In genomic region chr1:247841796-247842195, GRCh38 we compare ENCODE assay signal across 36 cellular contexts. TPM values are rescaled to one million over a fixed set of nuclear protein-coding genes. Genes with fewer than 3 reads are reported as not detected.
"Had no signal": no experiment of that assay in that cellular context is flagged by ENCODE, and none has a peak within 500 bp of the region (broad histone marks: within the 10 kb centered on the region; RNA-seq: fewer than 3 reads in every experiment).

OR11L1 (minus strand) TSS chr1:247841896; CDS start chr1:247841896, 0 bp downstream.

- ATAC-seq: activated CD8-positive, alpha-beta T cell treated with anti-CD3 and anti-CD28 coated beads for 36 hours; activated naive CD8-positive, alpha-beta T cell treated with anti-CD3 and anti-CD28 coated beads, Interleukin-2, amount 50 U/mL, for 24 hours had no signal

- H3K27me3 ChIP-seq: ascending aorta, cardiac muscle cell had no signal

- H3K27ac Mint-ChIP-seq: activated B cell treated with CpG ODN at 0.5 μM for 24 hours; activated CD4-positive, alpha-beta memory T cell treated with anti-CD3 and anti-CD28 coated beads for 36 hours; activated CD8-positive, alpha-beta T cell treated with anti-CD3 and anti-CD28 coated beads for 36 hours; activated naive CD4-positive, alpha-beta T cell treated with anti-CD3 and anti-CD28 coated beads, Interleukin-2, amount 10 ng/mL, durations not matched to agents 7 days and 5 days; activated naive CD4-positive, alpha-beta T cell treated with anti-CD3 and anti-CD28 coated beads, Interleukin-2, amount 50 U/mL, for 24 hours; activated naive CD8-positive, alpha-beta T cell; activated naive CD8-positive, alpha-beta T cell treated with anti-CD3 and anti-CD28 coated beads, Interleukin-2, amount 10 ng/mL, durations not matched to agents 7 days and 5 days; activated naive CD8-positive, alpha-beta T cell treated with anti-CD3 and anti-CD28 coated beads, Interleukin-2, amount 50 U/mL, for 24 hours; activated T-cell treated with anti-CD3 and anti-CD28 coated beads, Interleukin-2, amount 50 U/mL, for 24 hours; activated T-helper 2 cell treated with anti-CD3 and anti-CD28 coated beads, Interferon-gamma antibody, Interleukin-2, Interleukin-4, amounts not matched to agents 10 μg/mL and 5 μg/mL and 100 μg/mL, durations not matched to agents 14 hours and 24 hours and 36 hours; brain; T-helper 1 cell treated with Interleukin-12 subunit alpha and Interleukin-12 subunit beta and Interleukin-4 antibody, amounts not matched to agents 30 μg/mL and 1 μg/mL, for 36 hours; T-helper 2 cell treated with Interferon-gamma antibody and Interleukin-4, amounts not matched to agents 5 μg/mL and 100 μg/mL, for 36 hours had no signal

- H3K4me3 Mint-ChIP-seq: activated B cell treated with CpG ODN at 0.5 μM for 24 hours; activated CD4-positive, alpha-beta memory T cell treated with anti-CD3 and anti-CD28 coated beads for 36 hours; activated CD8-positive, alpha-beta T cell treated with anti-CD3 and anti-CD28 coated beads for 36 hours; activated naive CD4-positive, alpha-beta T cell treated with anti-CD3 and anti-CD28 coated beads, Interleukin-2, amount 10 ng/mL, durations not matched to agents 7 days and 5 days; activated naive CD4-positive, alpha-beta T cell treated with anti-CD3 and anti-CD28 coated beads, Interleukin-2, amount 50 U/mL, for 24 hours; activated naive CD8-positive, alpha-beta T cell; activated naive CD8-positive, alpha-beta T cell treated with anti-CD3 and anti-CD28 coated beads, Interleukin-2, amount 10 ng/mL, durations not matched to agents 7 days and 5 days; activated naive CD8-positive, alpha-beta T cell treated with anti-CD3 and anti-CD28 coated beads, Interleukin-2, amount 50 U/mL, for 24 hours; activated T-cell treated with anti-CD3 and anti-CD28 coated beads, Interleukin-2, amount 50 U/mL, for 24 hours; brain; central memory CD8-positive, alpha-beta T cell; T-helper 1 cell treated with Interleukin-12 subunit alpha and Interleukin-12 subunit beta and Interleukin-4 antibody, amounts not matched to agents 30 μg/mL and 1 μg/mL, for 36 hours; T-helper 2 cell treated with Interferon-gamma antibody and Interleukin-4, amounts not matched to agents 5 μg/mL and 100 μg/mL, for 36 hours had no signal

- H3K27ac ChIP-seq: ascending aorta, cardiac muscle cell, VCaP had no signal

- H3K36me3 Mint-ChIP-seq: activated CD4-positive, alpha-beta memory T cell treated with anti-CD3 and anti-CD28 coated beads for 36 hours; activated naive CD4-positive, alpha-beta T cell treated with anti-CD3 and anti-CD28 coated beads, Interleukin-2, amount 10 ng/mL, durations not matched to agents 7 days and 5 days; activated naive CD4-positive, alpha-beta T cell treated with anti-CD3 and anti-CD28 coated beads, Interleukin-2, amount 50 U/mL, for 24 hours; activated naive CD8-positive, alpha-beta T cell; activated naive CD8-positive, alpha-beta T cell treated with anti-CD3 and anti-CD28 coated beads, Interleukin-2, amount 10 ng/mL, durations not matched to agents 7 days and 5 days; brain had no signal

- H3K9me3 ChIP-seq: ascending aorta had no signal

- H3K9me3 Mint-ChIP-seq: activated B cell treated with CpG ODN at 0.5 μM for 24 hours; activated CD4-positive, alpha-beta memory T cell treated with anti-CD3 and anti-CD28 coated beads for 36 hours; activated CD8-positive, alpha-beta T cell treated with anti-CD3 and anti-CD28 coated beads for 36 hours; activated naive CD4-positive, alpha-beta T cell treated with anti-CD3 and anti-CD28 coated beads, Interleukin-2, amount 10 ng/mL, durations not matched to agents 7 days and 5 days; activated naive CD4-positive, alpha-beta T cell treated with anti-CD3 and anti-CD28 coated beads, Interleukin-2, amount 50 U/mL, for 24 hours; activated naive CD8-positive, alpha-beta T cell treated with anti-CD3 and anti-CD28 coated beads, Interleukin-2, amount 10 ng/mL, durations not matched to agents 7 days and 5 days; activated naive CD8-positive, alpha-beta T cell treated with anti-CD3 and anti-CD28 coated beads, Interleukin-2, amount 50 U/mL, for 24 hours; activated T-cell treated with anti-CD3 and anti-CD28 coated beads, Interleukin-2, amount 50 U/mL, for 24 hours; activated T-helper 2 cell treated with anti-CD3 and anti-CD28 coated beads, Interferon-gamma antibody, Interleukin-2, Interleukin-4, amounts not matched to agents 10 μg/mL and 5 μg/mL and 100 μg/mL, durations not matched to agents 14 hours and 24 hours and 36 hours; T-helper 1 cell treated with Interleukin-12 subunit alpha and Interleukin-12 subunit beta and Interleukin-4 antibody, amounts not matched to agents 30 μg/mL and 1 μg/mL, for 36 hours; T-helper 2 cell treated with Interferon-gamma antibody and Interleukin-4, amounts not matched to agents 5 μg/mL and 100 μg/mL, for 36 hours had no signal

- H3K4me3 ChIP-seq: ascending aorta, cardiac muscle cell had no signal

- H3K4me1 ChIP-seq: ascending aorta had no signal

- H3K4me1 Mint-ChIP-seq: activated B cell treated with CpG ODN at 0.5 μM for 24 hours; activated naive CD4-positive, alpha-beta T cell treated with anti-CD3 and anti-CD28 coated beads, Interleukin-2, amount 10 ng/mL, durations not matched to agents 7 days and 5 days; activated naive CD4-positive, alpha-beta T cell treated with anti-CD3 and anti-CD28 coated beads, Interleukin-2, amount 50 U/mL, for 24 hours; activated naive CD8-positive, alpha-beta T cell treated with anti-CD3 and anti-CD28 coated beads, Interleukin-2, amount 50 U/mL, for 24 hours; brain; central memory CD8-positive, alpha-beta T cell had no signal

- DNase-seq: activated B cell treated with CpG ODN at 0.5 μM for 24 hours; activated CD4-positive, alpha-beta memory T cell treated with anti-CD3 and anti-CD28 coated beads for 36 hours; activated CD4-positive, alpha-beta T cell treated with anti-CD3 and anti-CD28 coated beads for 48 hours; activated CD4-positive, alpha-beta T cell treated with anti-CD3 and anti-CD28 coated beads, Interleukin-2, amount 50 U/mL, for 1 hour; activated CD4-positive, alpha-beta T cell treated with anti-CD3 and anti-CD28 coated beads, Interleukin-2, amount 50 U/mL, for 4 hours; activated CD4-positive, CD25-positive, alpha-beta regulatory T cell treated with anti-CD3 and anti-CD28 coated beads, Interleukin-2, amount 50 U/mL, for 72 hours; activated CD8-positive, alpha-beta memory T cell treated with anti-CD3 and anti-CD28 coated beads, Interleukin-2, amount 50 U/mL, for 4 hours; activated CD8-positive, alpha-beta T cell treated with anti-CD3 and anti-CD28 coated beads for 36 hours; activated effector memory CD4-positive, alpha-beta T cell treated with Interleukin-2 at 50 U/mL for 16 hours; activated gamma-delta T cell; activated naive CD4-positive, alpha-beta T cell treated with anti-CD3 and anti-CD28 coated beads, Interleukin-2, amount 10 ng/mL, durations not matched to agents 7 days and 5 days; activated naive CD4-positive, alpha-beta T cell treated with Interleukin-2 at 50 U/mL for 16 hours; activated naive CD8-positive, alpha-beta T cell treated with anti-CD3 and anti-CD28 coated beads, Interleukin-2, amount 10 ng/mL, durations not matched to agents 7 days and 5 days; activated naive CD8-positive, alpha-beta T cell treated with anti-CD3 and anti-CD28 coated beads, Interleukin-2, amount 50 U/mL, for 24 hours; activated T-cell treated with anti-CD3 and anti-CD28 coated beads, Interleukin-2, amount 50 U/mL, for 24 hours; activated T-cell treated with anti-CD3 and anti-CD28 coated beads, Interleukin-2, amount 50 U/mL, for 48 hours; amygdala; anterior cingulate cortex; cerebellar nuclear complex; T-helper 2 cell; T-helper 9 cell had no signal

- H3K36me3 ChIP-seq: ascending aorta, cardiac muscle cell had no signal

- FAIRE-seq: bronchial epithelial cell, TTC549 had no signal

- H3K27me3 Mint-ChIP-seq: activated B cell treated with CpG ODN at 0.5 μM for 24 hours; activated CD4-positive, alpha-beta memory T cell treated with anti-CD3 and anti-CD28 coated beads for 36 hours; activated CD8-positive, alpha-beta T cell treated with anti-CD3 and anti-CD28 coated beads for 36 hours; activated naive CD4-positive, alpha-beta T cell treated with anti-CD3 and anti-CD28 coated beads, Interleukin-2, amount 10 ng/mL, durations not matched to agents 7 days and 5 days; activated naive CD8-positive, alpha-beta T cell treated with anti-CD3 and anti-CD28 coated beads, Interleukin-2, amount 10 ng/mL, durations not matched to agents 7 days and 5 days; activated naive CD8-positive, alpha-beta T cell treated with anti-CD3 and anti-CD28 coated beads, Interleukin-2, amount 50 U/mL, for 24 hours; activated T-cell treated with anti-CD3 and anti-CD28 coated beads, Interleukin-2, amount 50 U/mL, for 24 hours; brain; central memory CD8-positive, alpha-beta T cell had no signal

RNA-seq across cellular contexts. Expression of gene OR11L1, which starts in this region (rescaled TPM):
- total RNA-seq: activated B cell treated with CpG ODN at 0.5 μM for 24 hours; activated CD4-positive, alpha-beta memory T cell treated with anti-CD3 and anti-CD28 coated beads for 36 hours; activated CD8-positive, alpha-beta memory T cell treated with anti-CD3 and anti-CD28 coated beads for 36 hours; activated CD8-positive, alpha-beta T cell treated with anti-CD3 and anti-CD28 coated beads for 36 hours; activated naive CD8-positive, alpha-beta T cell treated with anti-CD3 and anti-CD28 coated beads, Interleukin-2, amount 10 ng/mL, durations not matched to agents 7 days and 5 days; activated T-helper 2 cell treated with anti-CD3 and anti-CD28 coated beads, Interferon-gamma antibody, Interleukin-2, Interleukin-4, amounts not matched to agents 10 μg/mL and 5 μg/mL and 100 μg/mL, durations not matched to agents 14 hours and 24 hours and 36 hours; ascending aorta; bronchial epithelial cell; cardiac muscle cell; chondrocyte had no signal
- polyA plus RNA-seq: adipose tissue, cardiac muscle cell had no signal
